In the genomic region with DNA sequence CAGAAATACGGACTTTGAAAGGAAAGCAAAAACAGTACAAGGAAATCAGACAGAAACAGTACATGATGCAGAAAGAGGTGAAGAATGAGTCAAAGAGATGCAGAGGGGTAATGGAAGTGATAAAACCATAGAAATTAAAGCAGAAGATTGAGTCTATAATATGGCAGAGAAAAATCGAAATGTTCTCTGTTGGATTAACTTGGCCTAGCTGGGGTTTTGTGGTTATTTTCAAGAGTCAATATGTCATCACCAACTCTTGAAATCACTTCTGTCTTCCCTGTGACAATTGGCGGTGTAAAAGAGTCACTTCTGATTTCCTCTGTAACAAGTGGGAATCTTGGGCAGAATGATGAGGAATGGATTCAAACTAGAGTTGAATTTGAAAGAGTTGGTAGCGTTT, we compare ENCODE assay signal across 13 cellular contexts. TPM values are rescaled to one million over a fixed set of nuclear protein-coding genes. Genes with fewer than 3 reads are reported as not detected.
A peak's percentile ranks its signal among the peaks of the same experiment; 100 is the strongest.
DNase-seq lines count a peak whose midpoint lies in the region; ATAC-seq, FAIRE-seq and TF ChIP-seq lines count a peak whose summit lies in the region.
"Had no signal": no experiment of that assay in that cellular context is flagged by ENCODE, and none has a peak within 500 bp of the region (broad histone marks: within the 10 kb centered on the region; RNA-seq: fewer than 3 reads in every experiment).

No MANE protein-coding gene starts in this region.

- no peak for TF ChIP-seq RAD21 in H1 (IDR thresholded peaks at IDR 0.05 in 1 of 2, conservative IDR thresholded peaks at IDR 0.05 in 1 of 2; ENCODE audit: low read depth in 2 of 2, low read length in 2 of 2)

- H3K23me2 ChIP-seq in H1 (ENCODE audit: low read depth, low read length): no peaks in the 10 kb centered on the region

- H3K4me3 Mint-ChIP-seq in activated CD8-positive, alpha-beta memory T cell treated with anti-CD3 and anti-CD28 coated beads, Interleukin-2, amount 10 ng/mL, durations not matched to agents 7 days and 5 days: peak overlapping the region; percentile 55
- H3K4me3 Mint-ChIP-seq in chondrocyte (ENCODE audit: unreplicated experiment): no peak overlapping the region
- H3K4me3 Mint-ChIP-seq: activated CD4-positive, alpha-beta T cell treated with anti-CD3 and anti-CD28 coated beads, Interleukin-2, amount 10 ng/mL, durations not matched to agents 7 days and 5 days had no signal

- no peak overlapping the region for H3K4ac ChIP-seq in H1 (replicated peaks; ENCODE audit: insufficient read length, low read depth, low read length)

- no peak overlapping the region for H3K23ac ChIP-seq in H1 (ENCODE audit: insufficient read length)

- ATAC-seq in activated CD8-positive, alpha-beta memory T cell treated with anti-CD3 and anti-CD28 coated beads, Interleukin-2, amount 10 ng/mL, durations not matched to agents 7 days and 5 days: peak; percentile 78
- ATAC-seq in psoas muscle: no peak

- H3K27me3 ChIP-seq in SU-DHL-6 (ENCODE audit: low read length) (no peaks in the 10 kb centered on the region), H1 (replicated peaks in 1 of 4; ENCODE audit: control insufficient read depth in 3 of 4, extremely low read depth in 1 of 4, insufficient read depth in 3 of 4, low read length in 3 of 4) (no peaks in the 10 kb centered on the region), psoas muscle (ENCODE audit: insufficient read depth in 3 of 3, low read length in 2 of 3) (no peaks in the 10 kb centered on the region)
- H3K27me3 ChIP-seq: tibial nerve had no signal

- no peak overlapping the region for H2BK15ac ChIP-seq in H1 (ENCODE audit: low read length)

- TF ChIP-seq EP300 in H1 (IDR thresholded peaks at IDR 0.05; ENCODE audit: borderline replicate concordance in 1 of 2, low read depth in 2 of 2, low read length in 2 of 2): no peak

- H3K4me3 ChIP-seq in SU-DHL-6 (ENCODE audit: insufficient read depth, low read length, poor library complexity, severe bottlenecking) (no peak overlapping the region), H1 (ENCODE audit: extremely low read depth in 1 of 4, insufficient read depth in 2 of 4, low read depth in 3 of 4, low read length in 4 of 4) (peak overlapping the region in 1 of 4 experiments; percentile 34; a peak in 4 of 8 replicates), psoas muscle (peak overlapping the region; percentile 36)
- H3K4me3 ChIP-seq: SK-N-MC, tibial nerve had no signal

- TF ChIP-seq CTCF in SU-DHL-6 (IDR thresholded peaks at IDR 0.05; ENCODE audit: insufficient read depth, low read length, poor library complexity, severe bottlenecking): no peak
- TF ChIP-seq CTCF in H1 (IDR thresholded peaks at IDR 0.05; ENCODE audit: control extremely low read depth in 1 of 3, insufficient read depth in 1 of 3, low read depth in 1 of 3, low read length in 3 of 3): no peak
- no peak for TF ChIP-seq CTCF in psoas muscle (IDR thresholded peaks at IDR 0.05)
- no peak for TF ChIP-seq CTCF in chondrocyte (IDR thresholded peaks at IDR 0.05)

- no peak overlapping the region for H2BK5ac ChIP-seq in H1 (ENCODE audit: low read depth, low read length)

- CTCF ChIA-PET in activated CD8-positive, alpha-beta memory T cell treated with anti-CD3 and anti-CD28 coated beads, Interleukin-2, amount 10 ng/mL, durations not matched to agents 7 days and 5 days (lab: Charles Lee): interaction anchor here (1.4 to 1.6 kb wide), 2 partner anchors 7 to 140 kb away, joined by 4 to 5 read pairs; a partner anchor contains a TSS
- CTCF ChIA-PET in H1 (lab: Charles Lee; ENCODE audit: partially characterized antibody): interaction anchor here (2.5 kb wide), 1 partner anchor 8 kb away, joined by 8 read pairs; a partner anchor contains a TSS

- no peak overlapping the region for H2BK12ac ChIP-seq in H1 (ENCODE audit: low read depth, low read length)

- H3K4me1 Mint-ChIP-seq in activated CD8-positive, alpha-beta memory T cell treated with anti-CD3 and anti-CD28 coated beads, Interleukin-2, amount 10 ng/mL, durations not matched to agents 7 days and 5 days: peaks cover 75% of the 10 kb centered on the region
- peaks cover 54% of the 10 kb centered on the region for H3K4me1 Mint-ChIP-seq in chondrocyte (ENCODE audit: low read depth)

- H3K56ac ChIP-seq in H1 (replicated peaks; ENCODE audit: insufficient read length, low read depth, low read length): no peak overlapping the region

- H3K27me3 Mint-ChIP-seq in activated CD8-positive, alpha-beta memory T cell treated with anti-CD3 and anti-CD28 coated beads, Interleukin-2, amount 10 ng/mL, durations not matched to agents 7 days and 5 days: no peaks in the 10 kb centered on the region
- no peaks in the 10 kb centered on the region for H3K27me3 Mint-ChIP-seq in chondrocyte (ENCODE audit: low read depth)
- H3K27me3 Mint-ChIP-seq: activated CD4-positive, alpha-beta T cell treated with anti-CD3 and anti-CD28 coated beads, Interleukin-2, amount 10 ng/mL, durations not matched to agents 7 days and 5 days had no signal

- H3K27ac Mint-ChIP-seq in activated CD8-positive, alpha-beta memory T cell treated with anti-CD3 and anti-CD28 coated beads, Interleukin-2, amount 10 ng/mL, durations not matched to agents 7 days and 5 days: peak overlapping the region; percentile 67
- H3K27ac Mint-ChIP-seq in chondrocyte (ENCODE audit: unreplicated experiment): no peak overlapping the region
- H3K27ac Mint-ChIP-seq: activated CD4-positive, alpha-beta T cell treated with anti-CD3 and anti-CD28 coated beads, Interleukin-2, amount 10 ng/mL, durations not matched to agents 7 days and 5 days had no signal

- H2AK5ac ChIP-seq in H1 (ENCODE audit: low read depth, low read length): no peak overlapping the region

- H3K36me3 ChIP-seq in SU-DHL-6 (ENCODE audit: low read length) (peaks cover 47% of the 10 kb centered on the region), H1 (ENCODE audit: control insufficient read depth in 2 of 4, insufficient read depth in 4 of 4, low read length in 3 of 4) (peaks cover 35 to 86% (median 59%) of the 10 kb centered on the region in 4 experiments), psoas muscle (ENCODE audit: insufficient read depth in 1 of 2, low read depth in 1 of 2) (peaks cover 8 to 85% of the 10 kb centered on the region in 2 donors)

- peaks cover 100% of the 10 kb centered on the region for H3K79me2 ChIP-seq in SU-DHL-6 (ENCODE audit: insufficient read depth, low read length)
- H3K79me2 ChIP-seq in H1 (ENCODE audit: control insufficient read depth in 1 of 2, insufficient read depth in 2 of 2, low read length in 2 of 2): peaks cover 82 to 100% of the 10 kb centered on the region in 2 experiments

- no peaks in the 10 kb centered on the region; the same call in 1 of the 2 replicates for H3K79me1 ChIP-seq in H1 (ENCODE audit: low read depth, low read length)

- POLR2A ChIA-PET in H1 (lab: Charles Lee; ENCODE audit: partially characterized antibody): interaction anchor here (1.8 to 12.5 kb wide), 5 partner anchors 9 to 96 kb away, joined by 4 to 369 read pairs (median 64); a partner anchor contains a TSS

- H3K27ac ChIP-seq in SU-DHL-6 (ENCODE audit: low read depth, low read length) (no peak overlapping the region), H1 (ENCODE audit: low read depth, low read length) (no peak overlapping the region), psoas muscle (no peak overlapping the region)
- H3K27ac ChIP-seq: tibial nerve had no signal

- intact Hi-C loops in psoas muscle (cut with DNase I): no loop called here

- 0 out of 2 replicates have a peak, but pooled peaks cover 6% of the 10 kb centered on the region for H3F3A ChIP-seq in SU-DHL-6 (ENCODE audit: insufficient read depth)

- no peaks in the 10 kb centered on the region for H3K9me3 ChIP-seq in SU-DHL-6 (ENCODE audit: insufficient read depth, low read length)
- no peaks in the 10 kb centered on the region for H3K9me3 ChIP-seq in H1 (ENCODE audit: insufficient read depth in 2 of 2, low read depth in 1 of 2, low read length in 1 of 2)
- H3K9me3 ChIP-seq in psoas muscle: no peaks in the 10 kb centered on the region
- H3K9me3 ChIP-seq: tibial nerve had no signal

- no peak overlapping the region for H2BK120ac ChIP-seq in H1 (replicated peaks; ENCODE audit: low read depth, low read length)

- no peak overlapping the region for H3K18ac ChIP-seq in H1 (ENCODE audit: extremely low read depth, low read length)

- H3K4me2 ChIP-seq in SU-DHL-6 (ENCODE audit: low read depth, low read length, poor library complexity, severe bottlenecking) (peak overlapping the region; percentile 24), H1 (ENCODE audit: insufficient read depth in 1 of 2, low read depth in 2 of 2, low read length in 2 of 2) (peak overlapping the region; percentile 42 to 52; a peak in 2 of 4 replicates)

- H3K9me2 ChIP-seq in SU-DHL-6 (replicated peaks; ENCODE audit: insufficient read depth, low read length): no peaks in the 10 kb centered on the region

- no peak for DNase-seq in activated CD8-positive, alpha-beta memory T cell treated with anti-CD3 and anti-CD28 coated beads, Interleukin-2, amount 10 ng/mL, durations not matched to agents 7 days and 5 days
- no peak for DNase-seq in activated CD8-positive, alpha-beta memory T cell treated with anti-CD3 and anti-CD28 coated beads, Interleukin-2, amount 50 U/mL, for 4 hours
- DNase-seq in H1 (ENCODE audit: low read depth in 1 of 2, low spot score in 2 of 2) (no peak), psoas muscle (no peak), T-helper 9 cell (no peak), GM12892 (ENCODE audit: insufficient read length) (no peak), chondrocyte (ENCODE audit: low spot score) (no peak)
- DNase-seq: activated CD4-positive, alpha-beta T cell treated with anti-CD3 and anti-CD28 coated beads, Interleukin-2, amount 10 ng/mL, durations not matched to agents 7 days and 5 days; NCI-H1694; NCI-H82 had no signal

- no peak overlapping the region for H2AFZ ChIP-seq in SU-DHL-6 (ENCODE audit: low read depth, low read length, severe bottlenecking)
- H2AFZ ChIP-seq in H1 (ENCODE audit: low read length): no peak overlapping the region

- H3K4me1 ChIP-seq in H1 (replicated peaks in 1 of 4; ENCODE audit: control insufficient read depth in 3 of 4, insufficient read depth in 4 of 4, low read length in 3 of 4) (peaks cover 0 to 5% (median 3%) of the 10 kb centered on the region in 4 experiments; a peak in 3 of 7 replicates), psoas muscle (peaks cover 52% of the 10 kb centered on the region)

- H4K20me1 ChIP-seq in SU-DHL-6 (ENCODE audit: low read depth, low read length): peaks cover 50% of the 10 kb centered on the region
- peaks cover 21 to 35% of the 10 kb centered on the region in 2 experiments for H4K20me1 ChIP-seq in H1 (replicated peaks in 1 of 2; ENCODE audit: control insufficient read depth in 1 of 2, insufficient read depth in 2 of 2, low read length in 2 of 2)

- TF ChIP-seq POLR2A in H1 (IDR thresholded peaks at IDR 0.05; ENCODE audit: control extremely low read depth in 1 of 2, low read depth in 2 of 2, low read length in 2 of 2) (no peak; a peak in 2 of 3 replicates), GM12892 (IDR thresholded peaks at IDR 0.05; ENCODE audit: low read depth, low read length) (no peak)

- no peak for FAIRE-seq in H1 (lab: Jason Lieb, UNC)
- FAIRE-seq in GM12892 (lab: Jason Lieb, UNC): no peak

- H4K91ac ChIP-seq in H1 (replicated peaks; ENCODE audit: insufficient read length, low read length): no peak overlapping the region

- no peaks in the 10 kb centered on the region for H3K9me3 Mint-ChIP-seq in activated CD8-positive, alpha-beta memory T cell treated with anti-CD3 and anti-CD28 coated beads, Interleukin-2, amount 10 ng/mL, durations not matched to agents 7 days and 5 days (ENCODE audit: low read depth)
- H3K9me3 Mint-ChIP-seq in chondrocyte (ENCODE audit: low read depth): no peaks in the 10 kb centered on the region
- H3K9me3 Mint-ChIP-seq: activated CD4-positive, alpha-beta T cell treated with anti-CD3 and anti-CD28 coated beads, Interleukin-2, amount 10 ng/mL, durations not matched to agents 7 days and 5 days had no signal

- no peak overlapping the region for H4K5ac ChIP-seq in H1 (ENCODE audit: insufficient read length, low read depth, low read length)

- WGBS in H1 (ENCODE audit: extremely low coverage in 1 of 2, insufficient coverage in 1 of 2, insufficient read length in 1 of 2, insufficient replicate concordance in 2 of 2, low coverage in 1 of 2, low lambda C conversion rate in 2 of 2, missing lambda C conversion rate in 1 of 2), 2 experiments: 93% methylated on average over 4 of the region's 4 CpGs; no CpG with 5 or more reads in 1 of the 2 experiments
- 81 to 85% (median 83%) methylated on average over 4 of the region's 4 CpGs for WGBS in psoas muscle, 3 donors

- no peak overlapping the region for H2BK20ac ChIP-seq in H1 (ENCODE audit: low read length)

- no peak overlapping the region for H3K14ac ChIP-seq in H1 (ENCODE audit: insufficient read length)

- H4K8ac ChIP-seq in H1 (ENCODE audit: extremely low read depth, insufficient read depth, low read length): no peak overlapping the region

- H3K36me3 Mint-ChIP-seq in activated CD8-positive, alpha-beta memory T cell treated with anti-CD3 and anti-CD28 coated beads, Interleukin-2, amount 10 ng/mL, durations not matched to agents 7 days and 5 days: peaks cover 64% of the 10 kb centered on the region
- H3K36me3 Mint-ChIP-seq in chondrocyte (ENCODE audit: low read depth): peaks cover 27% of the 10 kb centered on the region

- H3K9ac ChIP-seq in SU-DHL-6 (ENCODE audit: low read length): no peak overlapping the region
- no peak overlapping the region for H3K9ac ChIP-seq in H1 (replicated peaks in 1 of 4; ENCODE audit: extremely low read depth in 1 of 4, low read depth in 3 of 4, low read length in 3 of 4)

RNA-seq across cellular contexts. Expression of a gene that starts 7.4 kb away (rescaled TPM):
- total RNA-seq in activated CD8-positive, alpha-beta memory T cell treated with anti-CD3 and anti-CD28 coated beads, Interleukin-2, amount 10 ng/mL, durations not matched to agents 7 days and 5 days: 10 to 100 TPM; 65.0 to 81.8 TPM
- 159 and 164 TPM in 2 replicates for total RNA-seq in H1 (2021; fragmentation: NEBNext Ultra II Directional; extraction: Animal tissue kit (Norgen Biotek cat#: 25700))
- polyA plus RNA-seq in H1 (2011; rRNA removed) (101 and 128 TPM in 2 replicates), psoas muscle (10 to 100 TPM; 30.3 to 49.0 (median 38.4) TPM)
- 129 TPM for polyA plus RNA-seq in H1 (2011; cell fraction: cytosol; rRNA removed)
- 112 TPM for polyA plus RNA-seq in H1 (2011; cell fraction: nucleus; rRNA removed)
- 109 to 132 TPM (median 128 TPM) in 4 replicates for polyA plus RNA-seq in H1 (2012, experiment 1 of 2)
- 24.3 TPM for polyA plus RNA-seq in H1 (2012, experiment 2 of 2)
- 108 TPM for polyA plus RNA-seq in H1 (2013, experiment 1 of 2)
- 102 TPM for polyA plus RNA-seq in H1 (2013, experiment 2 of 2)
- 268 and 387 TPM in 2 replicates for polyA minus RNA-seq in H1 (2011; rRNA and poly(A)+ RNA removed)
- polyA minus RNA-seq in H1 (2011; cell fraction: cytosol; rRNA and poly(A)+ RNA removed): 130 TPM
- polyA minus RNA-seq in H1 (2011; cell fraction: nucleus; rRNA and poly(A)+ RNA removed): 132 TPM
- total RNA-seq in psoas muscle (10 to 100 TPM; 43.4 to 55.1 (median 49.1) TPM), chondrocyte (56.5 to 68.8 TPM (median 62.0 TPM) in 3 replicates)
- polyA plus RNA-seq in GM12892 (2012; ENCODE audit: missing spikeins): 46.3 TPM
